Comparison of ENCODE assay signal across 1 cellular context in the genomic region with DNA sequence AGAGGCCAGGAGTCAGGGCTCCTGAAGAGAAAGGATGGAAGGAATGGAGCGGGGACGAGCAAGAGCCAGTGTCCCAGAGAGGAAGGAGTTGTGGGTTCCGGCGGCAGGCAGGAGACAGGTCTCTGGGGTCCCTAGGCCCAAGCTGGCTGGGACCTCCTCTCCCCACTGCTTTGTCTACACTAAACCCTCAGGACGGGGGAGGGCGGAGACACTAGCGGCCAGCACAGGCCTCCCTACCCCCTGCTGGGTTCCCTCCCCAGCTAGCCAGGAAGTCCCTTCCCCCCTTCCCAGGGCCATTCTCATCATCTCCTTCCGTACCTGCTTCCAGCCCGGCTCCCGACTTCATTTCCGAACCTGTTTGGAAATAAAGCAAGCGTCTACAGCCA.
TF ChIP-seq lines count a peak whose summit lies in the region.

No MANE protein-coding gene starts in this region.

TF ChIP-seq in HepG2, 621 proteins besides CTCF, POLR2A, EP300 and RAD21 (continued from another document):
- TF ChIP-seq, protein P1, sequence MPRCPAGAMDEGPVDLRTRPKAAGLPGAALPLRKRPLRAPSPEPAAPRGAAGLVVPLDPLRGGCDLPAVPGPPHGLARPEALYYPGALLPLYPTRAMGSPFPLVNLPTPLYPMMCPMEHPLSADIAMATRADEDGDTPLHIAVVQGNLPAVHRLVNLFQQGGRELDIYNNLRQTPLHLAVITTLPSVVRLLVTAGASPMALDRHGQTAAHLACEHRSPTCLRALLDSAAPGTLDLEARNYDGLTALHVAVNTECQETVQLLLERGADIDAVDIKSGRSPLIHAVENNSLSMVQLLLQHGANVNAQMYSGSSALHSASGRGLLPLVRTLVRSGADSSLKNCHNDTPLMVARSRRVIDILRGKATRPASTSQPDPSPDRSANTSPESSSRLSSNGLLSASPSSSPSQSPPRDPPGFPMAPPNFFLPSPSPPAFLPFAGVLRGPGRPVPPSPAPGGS (CRISPR knock-in tag; IDR thresholded peaks at IDR 0.05), result no peak
- TF ChIP-seq, protein P2, sequence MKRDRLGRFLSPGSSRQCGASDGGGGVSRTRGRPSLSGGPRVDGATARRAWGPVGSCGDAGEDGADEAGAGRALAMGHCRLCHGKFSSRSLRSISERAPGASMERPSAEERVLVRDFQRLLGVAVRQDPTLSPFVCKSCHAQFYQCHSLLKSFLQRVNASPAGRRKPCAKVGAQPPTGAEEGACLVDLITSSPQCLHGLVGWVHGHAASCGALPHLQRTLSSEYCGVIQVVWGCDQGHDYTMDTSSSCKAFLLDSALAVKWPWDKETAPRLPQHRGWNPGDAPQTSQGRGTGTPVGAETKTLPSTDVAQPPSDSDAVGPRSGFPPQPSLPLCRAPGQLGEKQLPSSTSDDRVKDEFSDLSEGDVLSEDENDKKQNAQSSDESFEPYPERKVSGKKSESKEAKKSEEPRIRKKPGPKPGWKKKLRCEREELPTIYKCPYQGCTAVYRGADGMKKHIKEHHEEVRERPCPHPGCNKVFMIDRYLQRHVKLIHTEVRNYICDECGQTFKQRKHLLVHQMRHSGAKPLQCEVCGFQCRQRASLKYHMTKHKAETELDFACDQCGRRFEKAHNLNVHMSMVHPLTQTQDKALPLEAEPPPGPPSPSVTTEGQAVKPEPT (CRISPR knock-in tag; IDR thresholded peaks at IDR 0.05; ENCODE audit: low read depth), result no peak
- no peak for TF ChIP-seq TARDBP (CRISPR knock-in tag; IDR thresholded peaks at IDR 0.05)
- TF ChIP-seq, protein P3, sequence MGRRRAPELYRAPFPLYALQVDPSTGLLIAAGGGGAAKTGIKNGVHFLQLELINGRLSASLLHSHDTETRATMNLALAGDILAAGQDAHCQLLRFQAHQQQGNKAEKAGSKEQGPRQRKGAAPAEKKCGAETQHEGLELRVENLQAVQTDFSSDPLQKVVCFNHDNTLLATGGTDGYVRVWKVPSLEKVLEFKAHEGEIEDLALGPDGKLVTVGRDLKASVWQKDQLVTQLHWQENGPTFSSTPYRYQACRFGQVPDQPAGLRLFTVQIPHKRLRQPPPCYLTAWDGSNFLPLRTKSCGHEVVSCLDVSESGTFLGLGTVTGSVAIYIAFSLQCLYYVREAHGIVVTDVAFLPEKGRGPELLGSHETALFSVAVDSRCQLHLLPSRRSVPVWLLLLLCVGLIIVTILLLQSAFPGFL (CRISPR knock-in tag; IDR thresholded peaks at IDR 0.05), result no peak
- no peak for TF ChIP-seq ZMYM4 (CRISPR knock-in tag; IDR thresholded peaks at IDR 0.05)
TF ChIP-seq in HepG2: peak in this region for 0.
